Comparison of ENCODE assay signal across 19 cellular contexts in the genomic region with DNA sequence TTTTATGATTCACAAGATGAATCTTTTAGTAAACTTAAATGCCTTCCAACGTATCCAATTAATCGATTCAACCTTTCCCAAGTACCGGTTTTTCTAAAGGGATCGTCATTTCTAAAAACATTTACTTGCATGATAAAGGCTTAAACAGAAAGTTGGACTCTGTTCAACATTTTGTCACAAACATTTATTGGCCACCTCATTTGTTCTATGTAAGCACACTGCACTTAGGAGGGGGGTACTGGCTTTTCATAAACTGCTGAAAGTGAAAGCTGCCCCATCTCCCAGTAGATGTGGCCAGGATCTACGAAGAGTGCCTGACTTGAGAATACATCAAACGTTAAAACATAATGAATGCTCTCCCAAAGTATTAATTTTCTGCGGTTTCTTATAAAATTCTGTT. TPM values are rescaled to one million over a fixed set of nuclear protein-coding genes. Genes with fewer than 3 reads are reported as not detected.
DNase-seq lines count a peak whose midpoint lies in the region; ATAC-seq and TF ChIP-seq lines count a peak whose summit lies in the region.
"Had no signal": no experiment of that assay in that cellular context is flagged by ENCODE, and none has a peak within 500 bp of the region (broad histone marks: within the 10 kb centered on the region; RNA-seq: fewer than 3 reads in every experiment).

No MANE protein-coding gene starts in this region.

- DNase-seq in DMS153 treated with DMSO at 0.1 percent for 48 hours (lab: John Stamatoyannopoulos, UW; ENCODE audit: unreplicated experiment): peak; percentile 14
- no peak for DNase-seq in DMS153 (lab: John Stamatoyannopoulos, UW)
- peak; percentile 12 for DNase-seq in NCI-H2107 (lab: John Stamatoyannopoulos, UW)
- peak; percentile 64 for DNase-seq in fibroblast of mammary gland (ENCODE audit: low read depth)
- DNase-seq in stomach: no peak
- no peak for DNase-seq in activated CD4-positive, alpha-beta T cell treated with anti-CD3 and anti-CD28 coated beads, Interleukin-2, amount 50 U/mL, for 1 hour
- DNase-seq in gastrocnemius medialis: no peak
- no peak for DNase-seq in foreskin keratinocyte
- DNase-seq: activated CD8-positive, alpha-beta memory T cell treated with anti-CD3 and anti-CD28 coated beads, Interleukin-2, amount 50 U/mL, for 48 hours; activated naive CD8-positive, alpha-beta T cell treated with anti-CD3 and anti-CD28 coated beads for 36 hours; GOT3; left ventricle myocardium superior; NCI-H1417; NCI-H510A; nephron progenitor cell; T-cell; transverse colon had no signal

- H3K36me3 ChIP-seq in stomach (no peaks in the 10 kb centered on the region), gastrocnemius medialis (no peaks in the 10 kb centered on the region)
- H3K36me3 ChIP-seq: transverse colon had no signal

- H3K9me3 ChIP-seq in stomach: no peaks in the 10 kb centered on the region
- no peaks in the 10 kb centered on the region for H3K9me3 ChIP-seq in gastrocnemius medialis
- H3K9me3 ChIP-seq: transverse colon had no signal

- in situ Hi-C loops in gastrocnemius medialis (cut with MboI; ENCODE audit: low sequenced_read_pairs in 4 of 4): loop anchor here in 1 of 4 donors (25.0 kb wide), 1 partner anchor 305 kb away; no protein-coding TSS in a partner anchor

- ATAC-seq in gastrocnemius medialis: no peak
- ATAC-seq in foreskin keratinocyte: no peak
- ATAC-seq: left ventricle myocardium superior, T-cell had no signal

- no peak for TF ChIP-seq POLR2A in stomach (IDR thresholded peaks at IDR 0.05)
- no peak for TF ChIP-seq POLR2A in gastrocnemius medialis (IDR thresholded peaks at IDR 0.05)

- H3K27ac ChIP-seq in stomach: no peak overlapping the region
- H3K27ac ChIP-seq in gastrocnemius medialis: no peak overlapping the region
- H3K27ac ChIP-seq in foreskin keratinocyte: no peak overlapping the region
- H3K27ac ChIP-seq: 22Rv1, epithelial cell of prostate, transverse colon had no signal

- H3K27me3 ChIP-seq in stomach: no peaks in the 10 kb centered on the region
- H3K27me3 ChIP-seq in gastrocnemius medialis: no peaks in the 10 kb centered on the region
- no peaks in the 10 kb centered on the region for H3K27me3 ChIP-seq in foreskin keratinocyte
- H3K27me3 ChIP-seq: transverse colon had no signal

- whole genome bisulfite sequencing in stomach, 5 donors: 25 to 36% (median 25%) methylated on average over 7 of the region's 7 CpGs

- intact Hi-C loops in stomach (cut with DNase I; ENCODE audit: low total_unique reads) (no loop called here), gastrocnemius medialis (cut with DNase I; ENCODE audit: low total_unique reads) (no loop called here)

- H3K4me1 ChIP-seq in stomach (peaks cover 0 to 8% (median 3%) of the 10 kb centered on the region in 4 donors), gastrocnemius medialis (no peaks in the 10 kb centered on the region), foreskin keratinocyte (no peaks in the 10 kb centered on the region)
- H3K4me1 ChIP-seq: transverse colon had no signal

- TF ChIP-seq CTCF in fibroblast of mammary gland (conservative IDR thresholded peaks at IDR 0.05; ENCODE audit: control insufficient read depth, insufficient read depth, low read depth, low read length) (no peak), stomach (IDR thresholded peaks at IDR 0.05) (no peak), gastrocnemius medialis (IDR thresholded peaks at IDR 0.05 in 4 of 5, conservative IDR thresholded peaks at IDR 0.05 in 1 of 5) (no peak), foreskin keratinocyte (conservative IDR thresholded peaks at IDR 0.05) (no peak)

- TF ChIP-seq EP300 in stomach (IDR thresholded peaks at IDR 0.05): no peak

- H3K4me3 ChIP-seq in fibroblast of mammary gland (ENCODE audit: control insufficient read depth, low read depth, low read length) (peak overlapping the region; percentile 22), stomach (peak overlapping the region in 3 of 4 donors; percentile 10 to 23 (median 10)), gastrocnemius medialis (no peak overlapping the region)
- H3K4me3 ChIP-seq: transverse colon had no signal

RNA-seq across cellular contexts. Expression of gene LAMB4, which starts 37.3 kb away (rescaled TPM):
- total RNA-seq in stomach: 1 to 10 TPM in 1 of 5 donors, under 1 TPM in 2, not detected in 2; under 0.01 to 8.5 (median 0.18) TPM
- polyA plus RNA-seq in stomach: 1 to 10 TPM in 2 of 3 donors, under 1 TPM in 1; 0.68 to 3.6 (median 2.7) TPM
- total RNA-seq in gastrocnemius medialis: under 1 TPM in 2 of 4 donors, not detected in 2; 0.04 to 0.33 TPM
- 0.07 and 0.14 TPM in 2 replicates for total RNA-seq in foreskin keratinocyte
- polyA plus RNA-seq in foreskin keratinocyte: 0.02 and 0.04 TPM in 2 replicates
- total RNA-seq: transverse colon had no signal

Comparison
In these comparisons a context has a peak if more than half of its experiments do, and no peak if none do; other contexts are left out.
1. DNase-seq: peak in DMS153 treated with DMSO at 0.1 percent for 48 hours (single experiment), NCI-H2107 (single experiment) and fibroblast of mammary gland (single experiment); none in DMS153 (single experiment), stomach (single experiment), activated CD4-positive, alpha-beta T cell treated with anti-CD3 and anti-CD28 coated beads, Interleukin-2, amount 50 U/mL, for 1 hour (single experiment), gastrocnemius medialis (0 of 2) and foreskin keratinocyte (0 of 2).
2. H3K4me3 ChIP-seq: peak in fibroblast of mammary gland (single experiment) and stomach (3 of 4); none in gastrocnemius medialis (0 of 4).